Comparison of ENCODE assay signal across 1 cellular context in genomic region chr16:69863882-69864281, GRCh38.
TF ChIP-seq lines count a peak whose summit lies in the region.

No MANE protein-coding gene starts in this region.

TF ChIP-seq in GM23338, 12 proteins besides CTCF, POLR2A, EP300 and RAD21 (continued from another document):
- TF ChIP-seq REST (IDR thresholded peaks at IDR 0.05; ENCODE audit: unreplicated experiment) (no peak), ZNF462 (CRISPR knock-in tag; IDR thresholded peaks at IDR 0.05) (no peak), CREB1 (CRISPR knock-in tag; IDR thresholded peaks at IDR 0.05; ENCODE audit: low read depth) (no peak), ZNF331 (CRISPR knock-in tag; IDR thresholded peaks at IDR 0.05; ENCODE audit: low read depth) (no peak)
